16 cellular contexts compared by ENCODE assay signal in the genomic region with DNA sequence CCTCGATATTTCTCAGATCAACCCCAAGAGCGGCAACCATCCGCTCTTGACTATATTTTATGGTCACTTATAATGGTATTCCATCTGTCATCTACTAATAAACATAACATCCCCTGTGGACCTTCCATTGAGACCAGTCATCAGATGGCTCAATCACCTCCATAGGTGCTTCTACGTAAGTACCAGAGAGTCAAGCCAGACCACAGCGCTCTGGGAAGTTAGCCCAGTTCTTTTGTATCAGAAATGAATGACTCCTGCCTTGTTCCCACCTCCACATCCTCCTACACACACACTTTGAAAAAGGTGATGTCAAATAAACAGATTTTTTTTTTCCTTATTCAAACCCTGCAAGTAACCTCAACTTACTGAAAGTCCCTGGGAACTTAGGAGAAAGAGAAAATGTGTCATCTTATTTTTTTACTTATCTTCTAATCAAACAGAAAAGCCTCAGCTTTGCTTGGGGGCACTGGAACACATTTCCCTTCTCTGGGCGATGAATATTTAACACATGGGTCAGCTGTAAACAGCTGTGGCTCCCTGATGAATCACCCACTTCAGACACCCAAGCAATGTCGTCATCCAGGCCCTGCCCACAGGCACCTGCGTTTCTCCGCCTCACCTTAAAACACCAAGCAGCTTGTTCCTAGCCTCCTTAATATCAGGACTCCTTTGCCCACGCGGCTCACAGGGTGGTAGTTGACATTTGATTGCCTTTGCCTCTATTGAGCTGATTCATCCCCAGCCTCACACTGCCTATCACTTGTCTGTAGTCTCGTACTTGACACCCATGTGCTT.
DNase-seq lines count a peak whose midpoint lies in the region; ATAC-seq and TF ChIP-seq lines count a peak whose summit lies in the region.
"Had no signal": no experiment of that assay in that cellular context is flagged by ENCODE, and none has a peak within 500 bp of the region (broad histone marks: within the 10 kb centered on the region; RNA-seq: fewer than 3 reads in every experiment).

No MANE protein-coding gene starts in this region.

- H3K4me3 ChIP-seq in HEK293 (ENCODE audit: low read depth, low read length) (no peak overlapping the region), ovary (no peak overlapping the region)
- H3K4me3 ChIP-seq: dorsolateral prefrontal cortex, K562, SK-N-MC had no signal

- ATAC-seq in HG02885 (IDR thresholded peaks at IDR 0.05; ENCODE audit: poor library complexity, unreplicated experiment): no peak
- ATAC-seq: K562 had no signal

- H3K36me3 ChIP-seq in HEK293 (ENCODE audit: control insufficient read depth in 2 of 2, insufficient read depth in 1 of 2, low read length in 2 of 2): no peaks in the 10 kb centered on the region
- no peaks in the 10 kb centered on the region for H3K36me3 ChIP-seq in ovary

- H3K27me3 ChIP-seq in ovary: no peaks in the 10 kb centered on the region

- in situ Hi-C loops in ACHN (cut with HindIII; ENCODE audit: low pct_ligation_motif_present, low pct_unique_long_range_greater_than_20kb, low sequenced_read_pairs): no loop called here

- H3K9me3 ChIP-seq in HEK293 (ENCODE audit: control insufficient read depth, insufficient read depth, low read depth, low read length) (no peaks in the 10 kb centered on the region; the same call in 1 of the 2 replicates), ovary (no peaks in the 10 kb centered on the region)

- TF ChIP-seq POLR2A in ovary (IDR thresholded peaks at IDR 0.05): no peak

- H3K4me1 ChIP-seq in HEK293 (ENCODE audit: control insufficient read depth, insufficient read depth, low read length) (peaks cover 3% of the 10 kb centered on the region; the same call in 1 of the 2 replicates), ovary (ENCODE audit: insufficient read depth) (no peaks in the 10 kb centered on the region)

- TF ChIP-seq EP300 in ovary (IDR thresholded peaks at IDR 0.05): no peak

- no peaks in the 10 kb centered on the region for H3K4me1 Mint-ChIP-seq in progenitor cell of endocrine pancreas (ENCODE audit: low read depth)
- H3K4me1 Mint-ChIP-seq: activated CD4-positive, alpha-beta memory T cell treated with anti-CD3 and anti-CD28 coated beads, Interleukin-2, amount 10 ng/mL, durations not matched to agents 7 days and 5 days had no signal

- TF ChIP-seq CTCF in HEK293 (tag by site-specific recombination; IDR thresholded peaks at IDR 0.05): no peak
- no peak for TF ChIP-seq CTCF in progenitor cell of endocrine pancreas (IDR thresholded peaks at IDR 0.05; ENCODE audit: unreplicated experiment)
- TF ChIP-seq CTCF in ovary (IDR thresholded peaks at IDR 0.05): no peak

- peak; percentile 1 for DNase-seq in ACHN
- peak; percentile 71 for DNase-seq in SW480 (ENCODE audit: low spot score)
- peak; percentile 63 for DNase-seq in islet precursor cell
- DNase-seq in progenitor cell of endocrine pancreas (ENCODE audit: low spot score, unreplicated experiment): no peak
- DNase-seq in ovary: no peak
- no peak for DNase-seq in DMS79 treated with DMSO at 0.1 percent for 48 hours (lab: John Stamatoyannopoulos, UW)
- DNase-seq: activated CD4-positive, alpha-beta memory T cell treated with anti-CD3 and anti-CD28 coated beads, Interleukin-2, amount 10 ng/mL, durations not matched to agents 7 days and 5 days; dorsolateral prefrontal cortex; GOT3; NCI-H1694 treated with DMSO at 0.1 percent for 48 hours; occipital lobe; stimulated activated CD4-positive, alpha-beta T cell treated with anti-CD3 and anti-CD28 coated beads, Interleukin-12 subunit alpha, Interleukin-12 subunit beta, amount 100 ng/mL, for 4 hours had no signal

- POLR2A ChIA-PET in HEK293 (lab: Yijun Ruan, JAX): no interaction called here

- H3K27ac Mint-ChIP-seq in progenitor cell of endocrine pancreas: no peak overlapping the region
- H3K27ac Mint-ChIP-seq: activated CD4-positive, alpha-beta memory T cell treated with anti-CD3 and anti-CD28 coated beads, Interleukin-2, amount 10 ng/mL, durations not matched to agents 7 days and 5 days had no signal

- CTCF ChIA-PET in HEK293 (lab: Yijun Ruan, JAX): interaction anchor here (0.6 to 1.2 kb wide), 3 partner anchors 26 to 38 kb away, joined by 3 read pairs; no protein-coding TSS in a partner anchor

- H3K27ac ChIP-seq in HEK293 (ENCODE audit: extremely low read depth, low read depth, low read length) (no peak overlapping the region), ovary (no peak overlapping the region)
- H3K27ac ChIP-seq: dorsolateral prefrontal cortex, SK-N-MC had no signal

- peaks cover 26% of the 10 kb centered on the region for H3K27me3 Mint-ChIP-seq in progenitor cell of endocrine pancreas

- intact Hi-C loops in ovary (cut with DNase I): no loop called here

- WGBS in ovary, 3 donors: 70 to 82% (median 76%) methylated on average over 12 of the region's 12 CpGs

- H3K9me3 Mint-ChIP-seq in progenitor cell of endocrine pancreas (ENCODE audit: low read depth): peaks cover 12% of the 10 kb centered on the region
- H3K9me3 Mint-ChIP-seq: activated CD4-positive, alpha-beta memory T cell treated with anti-CD3 and anti-CD28 coated beads, Interleukin-2, amount 10 ng/mL, durations not matched to agents 7 days and 5 days had no signal

- H3K4me3 Mint-ChIP-seq in progenitor cell of endocrine pancreas (ENCODE audit: low read depth): no peak overlapping the region
- H3K4me3 Mint-ChIP-seq: activated CD4-positive, alpha-beta memory T cell treated with anti-CD3 and anti-CD28 coated beads, Interleukin-2, amount 10 ng/mL, durations not matched to agents 7 days and 5 days had no signal

- peaks cover 2% of the 10 kb centered on the region for H3K36me3 Mint-ChIP-seq in progenitor cell of endocrine pancreas (ENCODE audit: insufficient read depth)

TF ChIP-seq in HEK293, 187 proteins besides CTCF, POLR2A, EP300 and RAD21:
- TF ChIP-seq ZNF629 (tag by site-specific recombination; IDR thresholded peaks at IDR 0.05): peak; percentile 68; the same call in 1 of the 2 replicates
- peak; percentile 99 for TF ChIP-seq ZNF660 (tag by site-specific recombination; IDR thresholded peaks at IDR 0.05)
- TF ChIP-seq, protein P1, sequence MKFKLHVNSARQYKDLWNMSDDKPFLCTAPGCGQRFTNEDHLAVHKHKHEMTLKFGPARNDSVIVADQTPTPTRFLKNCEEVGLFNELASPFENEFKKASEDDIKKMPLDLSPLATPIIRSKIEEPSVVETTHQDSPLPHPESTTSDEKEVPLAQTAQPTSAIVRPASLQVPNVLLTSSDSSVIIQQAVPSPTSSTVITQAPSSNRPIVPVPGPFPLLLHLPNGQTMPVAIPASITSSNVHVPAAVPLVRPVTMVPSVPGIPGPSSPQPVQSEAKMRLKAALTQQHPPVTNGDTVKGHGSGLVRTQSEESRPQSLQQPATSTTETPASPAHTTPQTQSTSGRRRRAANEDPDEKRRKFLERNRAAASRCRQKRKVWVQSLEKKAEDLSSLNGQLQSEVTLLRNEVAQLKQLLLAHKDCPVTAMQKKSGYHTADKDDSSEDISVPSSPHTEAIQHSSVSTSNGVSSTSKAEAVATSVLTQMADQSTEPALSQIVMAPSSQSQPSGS (tag by site-specific recombination; IDR thresholded peaks at IDR 0.05; ENCODE audit: low read depth): 0 out of 2 replicates have a peak, but pooled peaks have one; percentile 21
- no peak for TF ChIP-seq ZNF146 (tag by site-specific recombination; IDR thresholded peaks at IDR 0.05)
- TF ChIP-seq EGR2 (tag by site-specific recombination; IDR thresholded peaks at IDR 0.05; ENCODE audit: low read depth): peak; percentile 74
- no peak for TF ChIP-seq ZBTB1 (tag by site-specific recombination; IDR thresholded peaks at IDR 0.05)
- peak; percentile 65 for TF ChIP-seq ZFHX2 (tag by site-specific recombination; conservative IDR thresholded peaks at IDR 0.05)
- TF ChIP-seq ZBTB21 (tag by site-specific recombination; IDR thresholded peaks at IDR 0.05): peak; percentile 33; the same call in 1 of the 2 replicates
- TF ChIP-seq KLF17 (tag by site-specific recombination; IDR thresholded peaks at IDR 0.05): peak; percentile 29; the same call in 1 of the 2 replicates

Comparison
In these comparisons a context has a peak if more than half of its experiments do, and no peak if none do; other contexts are left out.
1. DNase-seq: peak in ACHN (single experiment), SW480 (single experiment) and islet precursor cell (single experiment); none in progenitor cell of endocrine pancreas (single experiment), ovary (0 of 5) and DMS79 treated with DMSO at 0.1 percent for 48 hours (single experiment).